Comparison of ENCODE assay signal across 8 cellular contexts in genomic region chr9:88387733-88388202, GRCh38. TPM values are rescaled to one million over a fixed set of nuclear protein-coding genes. Genes with fewer than 3 reads are reported as not detected.
DNase-seq lines count a peak whose midpoint lies in the region; ATAC-seq and TF ChIP-seq lines count a peak whose summit lies in the region.

No MANE protein-coding gene starts in this region.

- peaks cover 37% of the 10 kb centered on the region for H3K79me2 ChIP-seq in OCI-LY3 (ENCODE audit: low read length)

- peak overlapping the region; percentile 17; the same call in 1 of the 2 replicates for H3K9ac ChIP-seq in OCI-LY3 (ENCODE audit: low read length)

- DNase-seq in A172 (ENCODE audit: low spot score) = peak; percentile 48
- peak; percentile 6 for DNase-seq in activated gamma-delta T cell treated with anti-CD3 and anti-CD28 coated beads, Interleukin-2, amount 50 U/mL, for 16 hours (ENCODE audit: low read depth)
- DNase-seq in glomerular visceral epithelial cell (ENCODE audit: extremely low spot score) = peak; percentile 61
- DNase-seq in nucleus accumbens (lab: John Stamatoyannopoulos, UW) = peak in 50 of 56 donors; percentile 10 to 81 (median 55)
- no peak for DNase-seq in OCI-M2 (lab: John Stamatoyannopoulos, UW; ENCODE audit: unreplicated experiment)

- peak overlapping the region; percentile 91 for H2AFZ ChIP-seq in OCI-LY3 (ENCODE audit: low read depth, low read length)

- peak; percentile 2 for ATAC-seq in HG03039 (IDR thresholded peaks at IDR 0.05; ENCODE audit: unreplicated experiment)

- H3K27me3 ChIP-seq in OCI-LY3 (ENCODE audit: low read depth, low read length) = no peaks in the 10 kb centered on the region

- H3K27ac ChIP-seq in OCI-LY3 (ENCODE audit: low read length) = no peak overlapping the region

- peak overlapping the region; percentile 95 for H3K4me2 ChIP-seq in OCI-LY3 (ENCODE audit: low read length)

- H3K9me3 ChIP-seq in OCI-LY3 (ENCODE audit: insufficient read depth, low read length) = no peaks in the 10 kb centered on the region

- H4K20me1 ChIP-seq in OCI-LY3 (ENCODE audit: insufficient read depth, low read length) = peaks cover 20% of the 10 kb centered on the region

- H3K36me3 ChIP-seq in OCI-LY3 (replicated peaks; ENCODE audit: low read depth, low read length) = no peaks in the 10 kb centered on the region

- H3K4me1 ChIP-seq in OCI-LY3 (ENCODE audit: low read length) = peaks cover 20% of the 10 kb centered on the region

- TF ChIP-seq CTCF in GM12875 (IDR thresholded peaks at IDR 0.05; ENCODE audit: borderline replicate concordance, insufficient read depth, low read depth, low read length) (no peak), OCI-LY3 (IDR thresholded peaks at IDR 0.05; ENCODE audit: low read depth, low read length) (no peak)

- H3K4me3 ChIP-seq in GM12875 (ENCODE audit: low read depth, low read length) = peak overlapping the region; percentile 56
- peak overlapping the region; percentile 88 for H3K4me3 ChIP-seq in OCI-LY3 (ENCODE audit: low read length)

RNA-seq across cellular contexts. Expression of gene SPIN1, which starts 0.5 kb away (rescaled TPM):
- total RNA-seq in A172 (2014; rRNA removed; shearing (Covaris generic)) = 160 and 246 TPM in 2 replicates
